In genomic region chr10:131785121-131785460, GRCh38 we compare ENCODE assay signal across 21 cellular contexts.
DNase-seq lines count a peak whose midpoint lies in the region; ATAC-seq, FAIRE-seq and TF ChIP-seq lines count a peak whose summit lies in the region.
"Had no signal": no experiment of that assay in that cellular context is flagged by ENCODE, and none has a peak within 500 bp of the region (broad histone marks: within the 10 kb centered on the region; RNA-seq: fewer than 3 reads in every experiment).

No MANE protein-coding gene starts in this region.

- TF ChIP-seq EP300 in HepG2 (IDR thresholded peaks at IDR 0.05; ENCODE audit: low read depth in 2 of 2, low read length in 2 of 2) (no peak), HepG2 (CRISPR knock-in tag; IDR thresholded peaks at IDR 0.05; ENCODE audit: borderline replicate concordance) (no peak)

- H3K27ac ChIP-seq in endodermal cell (ENCODE audit: low read depth, low read length): no peak overlapping the region
- H3K27ac ChIP-seq in neuronal stem cell (replicated peaks; ENCODE audit: low read length): no peak overlapping the region
- H3K27ac ChIP-seq in HepG2 (ENCODE audit: extremely low read length, insufficient read depth, low read length): no peak overlapping the region

- H4K8ac ChIP-seq in neuronal stem cell (ENCODE audit: low read depth, low read length): no peak overlapping the region

- TF ChIP-seq RAD21 in HepG2 (CRISPR knock-in tag; IDR thresholded peaks at IDR 0.05): no peak

- no peak overlapping the region for H2BK15ac ChIP-seq in neuronal stem cell (ENCODE audit: low read length)

- no peak overlapping the region for H2AK5ac ChIP-seq in neuronal stem cell (ENCODE audit: low read depth, low read length)

- no peak for TF ChIP-seq POLR2A in HepG2 (IDR thresholded peaks at IDR 0.05; ENCODE audit: insufficient read depth in 1 of 2, low read depth in 2 of 2, low read length in 2 of 2)

- DNase-seq in endodermal cell (peak; percentile 39), left lobe of liver (ENCODE audit: low spot score) (peak; percentile 41), neuronal stem cell (ENCODE audit: low spot score) (no peak), HepG2 (ENCODE audit: low spot score) (no peak), HTR-8/SVneo (ENCODE audit: insufficient read length, low spot score) (no peak), SIG-M5 treated with dmso at 0.1 percent for 504 hours (lab: John Stamatoyannopoulos, UW; ENCODE audit: unreplicated experiment) (no peak)
- no peak for DNase-seq in activated naive CD4-positive, alpha-beta T cell treated with anti-CD3 and anti-CD28 coated beads, Interleukin-2, amount 10 ng/mL, durations not matched to agents 7 days and 5 days
- DNase-seq: ACHN; BE2C; C1 segment of cervical spinal cord; CD4-positive, CD25-positive, alpha-beta regulatory T cell; CD8-positive, alpha-beta memory T cell; COR-L47; DMS 273 treated with DMSO at 0.1 percent for 48 hours; DMS53; DND-41; EL; GOT3; H7 had no signal

- peaks cover 4% of the 10 kb centered on the region for H3K9me3 ChIP-seq in endodermal cell (ENCODE audit: control insufficient read depth, low read length)
- peaks cover 0 to 5% of the 10 kb centered on the region in 2 donors for H3K9me3 ChIP-seq in neuronal stem cell (replicated peaks in 1 of 2; ENCODE audit: control insufficient read depth in 2 of 2, insufficient read depth in 1 of 2, low read depth in 1 of 2, low read length in 2 of 2)
- 0 out of 2 replicates have a peak, but pooled peaks cover 5% of the 10 kb centered on the region for H3K9me3 ChIP-seq in HepG2 (ENCODE audit: low read length)
- H3K9me3 ChIP-seq: BE2C had no signal

- intact Hi-C loops in HepG2 (cut with micrococcal nuclease; ENCODE audit: unreplicated experiment): no loop called here

- ATAC-seq in left lobe of liver (no peak), HepG2 (no peak)
- ATAC-seq: GM12878 had no signal

- peak overlapping the region; percentile 49 for H3K14ac ChIP-seq in neuronal stem cell (ENCODE audit: low read length)

- CTCF ChIA-PET in HepG2 (lab: Yijun Ruan, JAX; ENCODE audit: low intra/inter-chr PET ratio, low total read pairs): no interaction called here
- CTCF ChIA-PET in activated naive CD4-positive, alpha-beta T cell treated with anti-CD3 and anti-CD28 coated beads, Interleukin-2, amount 10 ng/mL, durations not matched to agents 7 days and 5 days (lab: Charles Lee): no interaction called here

- no peak overlapping the region for H3K9ac ChIP-seq in endodermal cell (ENCODE audit: extremely low read depth, low read length, poor library complexity, severe bottlenecking)
- no peak overlapping the region for H3K9ac ChIP-seq in neuronal stem cell (ENCODE audit: low read depth, low read length, poor library complexity)
- no peak overlapping the region for H3K9ac ChIP-seq in HepG2 (ENCODE audit: insufficient read depth, low read depth, low read length)

- WGBS in endodermal cell (ENCODE audit: insufficient coverage in 1 of 2, insufficient read length in 1 of 2), 2 experiments: 95 to 98% methylated on average over 6 to 11 of the region's 11 CpGs
- WGBS in neuronal stem cell (ENCODE audit: extremely low coverage in 2 of 2, insufficient read length in 2 of 2, insufficient replicate concordance in 1 of 2), 2 donors: no CpG with 5 or more reads among the region's 11 CpGs
- 48% methylated on average over 11 of the region's 11 CpGs for WGBS in HepG2 (ENCODE audit: low lambda C conversion rate)

- H3K27me3 ChIP-seq in endodermal cell (ENCODE audit: control insufficient read depth, insufficient read depth, low read length, poor library complexity, severe bottlenecking) (no peaks in the 10 kb centered on the region), neuronal stem cell (ENCODE audit: control insufficient read depth in 3 of 3, insufficient read depth in 3 of 3, low read depth in 1 of 3, low read length in 3 of 3) (no peaks in the 10 kb centered on the region), HepG2 (ENCODE audit: control insufficient read depth in 1 of 2, insufficient read depth in 2 of 2, low read length in 2 of 2) (no peaks in the 10 kb centered on the region)
- H3K27me3 ChIP-seq: BE2C had no signal

- POLR2A ChIA-PET in HepG2 (lab: Yijun Ruan, JAX): no interaction called here

- no TSS peak for BruUV-seq in HepG2 (replicated peaks; lab: Mats Ljungman, UMichigan)

- H3K4me1 Mint-ChIP-seq in endodermal cell: peaks cover 9% of the 10 kb centered on the region
- H3K4me1 Mint-ChIP-seq in activated naive CD4-positive, alpha-beta T cell treated with anti-CD3 and anti-CD28 coated beads, Interleukin-2, amount 10 ng/mL, durations not matched to agents 7 days and 5 days: no peaks in the 10 kb centered on the region
- H3K4me1 Mint-ChIP-seq: CD4-positive, CD25-positive, alpha-beta regulatory T cell had no signal

- peak overlapping the region; percentile 51 for H3K18ac ChIP-seq in neuronal stem cell (ENCODE audit: low read length)

- TF ChIP-seq CTCF in endodermal cell (conservative IDR thresholded peaks at IDR 0.05): no peak
- no peak for TF ChIP-seq CTCF in HepG2 (CRISPR knock-in tag; IDR thresholded peaks at IDR 0.05)

- H3K27ac Mint-ChIP-seq in endodermal cell: no peak overlapping the region
- no peak overlapping the region for H3K27ac Mint-ChIP-seq in activated naive CD4-positive, alpha-beta T cell treated with anti-CD3 and anti-CD28 coated beads, Interleukin-2, amount 10 ng/mL, durations not matched to agents 7 days and 5 days
- H3K27ac Mint-ChIP-seq: CD4-positive, CD25-positive, alpha-beta regulatory T cell; CD8-positive, alpha-beta memory T cell had no signal

- no peaks in the 10 kb centered on the region for H3K79me2 ChIP-seq in HepG2 (ENCODE audit: insufficient read depth, low read length)

- no peak overlapping the region for H2BK12ac ChIP-seq in neuronal stem cell (ENCODE audit: low read length)

- no peak overlapping the region for H2BK120ac ChIP-seq in neuronal stem cell (ENCODE audit: low read depth, low read length)

- no peak overlapping the region for H2AFZ ChIP-seq in neuronal stem cell (ENCODE audit: low read length)
- no peak overlapping the region for H2AFZ ChIP-seq in HepG2 (ENCODE audit: low read length)

- H3K36me3 ChIP-seq in endodermal cell (ENCODE audit: control insufficient read depth, insufficient read depth, low read length) (no peaks in the 10 kb centered on the region), neuronal stem cell (replicated peaks in 1 of 2; ENCODE audit: control insufficient read depth in 2 of 2, insufficient read depth in 2 of 2, low read length in 2 of 2) (no peaks in the 10 kb centered on the region), HepG2 (replicated peaks in 1 of 2; ENCODE audit: control insufficient read depth in 1 of 2, insufficient read depth in 2 of 2, low read length in 2 of 2) (no peaks in the 10 kb centered on the region)
- H3K36me3 ChIP-seq: BE2C had no signal

- H3K4ac ChIP-seq in neuronal stem cell (ENCODE audit: low read length): peak overlapping the region; percentile 30

- H3K4me3 ChIP-seq in endodermal cell (ENCODE audit: low read length): no peak overlapping the region
- no peak overlapping the region for H3K4me3 ChIP-seq in neuronal stem cell (ENCODE audit: low read length in 2 of 2)
- no peak overlapping the region for H3K4me3 ChIP-seq in HepG2 (replicated peaks in 1 of 3; ENCODE audit: insufficient read depth in 1 of 3, low read depth in 2 of 3, low read length in 3 of 3)
- H3K4me3 ChIP-seq: GM12878 had no signal

- H3K4me2 ChIP-seq in neuronal stem cell (ENCODE audit: insufficient read depth, low read length, poor library complexity, severe bottlenecking) (no peak overlapping the region), HepG2 (ENCODE audit: low read depth, low read length) (no peak overlapping the region)

- in situ Hi-C loops in HepG2 (cut with HindIII; ENCODE audit: extremely low pct_ligation_motif_present, low pct_unique_long_range_greater_than_20kb): loop anchor here (10.0 kb wide), 1 partner anchor 330 kb away; no protein-coding TSS in a partner anchor

- H4K91ac ChIP-seq in neuronal stem cell (ENCODE audit: low read depth, low read length, poor library complexity): no peak overlapping the region

- H3K27me3 Mint-ChIP-seq in endodermal cell (ENCODE audit: insufficient read depth): peaks cover 6% of the 10 kb centered on the region
- no peaks in the 10 kb centered on the region for H3K27me3 Mint-ChIP-seq in activated naive CD4-positive, alpha-beta T cell treated with anti-CD3 and anti-CD28 coated beads, Interleukin-2, amount 10 ng/mL, durations not matched to agents 7 days and 5 days
- H3K27me3 Mint-ChIP-seq: CD4-positive, CD25-positive, alpha-beta regulatory T cell had no signal

- no peak for FAIRE-seq in HepG2 (lab: Jason Lieb, UNC)
- no peak for FAIRE-seq in HTR-8/SVneo (lab: Jason Lieb, UNC)
- FAIRE-seq: A204.1, GM12878 had no signal

- H3K4me1 ChIP-seq in endodermal cell (ENCODE audit: control insufficient read depth, insufficient read depth, low read length): no peaks in the 10 kb centered on the region
- H3K4me1 ChIP-seq in neuronal stem cell (ENCODE audit: control insufficient read depth in 2 of 2, insufficient read depth in 1 of 2, low read depth in 1 of 2, low read length in 2 of 2): no peaks in the 10 kb centered on the region
- H3K4me1 ChIP-seq in HepG2 (ENCODE audit: insufficient read depth, low read length): no peaks in the 10 kb centered on the region
- H3K4me1 ChIP-seq: BE2C had no signal

- no peaks in the 10 kb centered on the region for H3K36me3 Mint-ChIP-seq in endodermal cell (ENCODE audit: low read depth)
- H3K36me3 Mint-ChIP-seq in activated naive CD4-positive, alpha-beta T cell treated with anti-CD3 and anti-CD28 coated beads, Interleukin-2, amount 10 ng/mL, durations not matched to agents 7 days and 5 days: no peaks in the 10 kb centered on the region
- H3K36me3 Mint-ChIP-seq: CD4-positive, CD25-positive, alpha-beta regulatory T cell; CD8-positive, alpha-beta memory T cell had no signal

- peaks cover 30% of the 10 kb centered on the region for H3K9me3 Mint-ChIP-seq in endodermal cell
- peaks cover 18% of the 10 kb centered on the region for H3K9me3 Mint-ChIP-seq in activated naive CD4-positive, alpha-beta T cell treated with anti-CD3 and anti-CD28 coated beads, Interleukin-2, amount 10 ng/mL, durations not matched to agents 7 days and 5 days

- no peak overlapping the region for H3K4me3 Mint-ChIP-seq in endodermal cell
- no peak overlapping the region for H3K4me3 Mint-ChIP-seq in activated naive CD4-positive, alpha-beta T cell treated with anti-CD3 and anti-CD28 coated beads, Interleukin-2, amount 10 ng/mL, durations not matched to agents 7 days and 5 days
- H3K4me3 Mint-ChIP-seq: CD4-positive, CD25-positive, alpha-beta regulatory T cell; CD8-positive, alpha-beta memory T cell had no signal

- no peaks in the 10 kb centered on the region for H3K79me1 ChIP-seq in neuronal stem cell (ENCODE audit: low read depth, low read length)

- H3K23ac ChIP-seq in neuronal stem cell (ENCODE audit: low read depth, low read length, poor library complexity): no peak overlapping the region

- no peaks in the 10 kb centered on the region for H4K20me1 ChIP-seq in HepG2 (ENCODE audit: insufficient read depth, low read length)

- H2BK5ac ChIP-seq in neuronal stem cell (ENCODE audit: low read length): no peak overlapping the region

Comparison
In these comparisons a context has a peak if more than half of its experiments do, and no peak if none do; other contexts are left out.
1. DNase-seq: peak in endodermal cell (single experiment) and left lobe of liver (single experiment); none in neuronal stem cell (single experiment), HepG2 (single experiment), activated naive CD4-positive, alpha-beta T cell treated with anti-CD3 and anti-CD28 coated beads, Interleukin-2, amount 10 ng/mL, durations not matched to agents 7 days and 5 days (single experiment), HTR-8/SVneo (single experiment) and SIG-M5 treated with dmso at 0.1 percent for 504 hours (single experiment).